Comparison of ENCODE assay signal across 29 cellular contexts in genomic region chr21:38622827-38623209, GRCh38.
"Had no signal": no experiment of that assay in that cellular context is flagged by ENCODE, and none has a peak within 500 bp of the region (broad histone marks: within the 10 kb centered on the region; RNA-seq: fewer than 3 reads in every experiment).

No MANE protein-coding gene starts in this region.

- DNase-seq: activated B cell treated with CpG ODN at 0.5 μM for 24 hours; activated CD4-positive, alpha-beta memory T cell treated with anti-CD3 and anti-CD28 coated beads for 36 hours; activated CD4-positive, alpha-beta T cell treated with anti-CD3 and anti-CD28 coated beads for 4 hours; activated CD4-positive, alpha-beta T cell treated with anti-CD3 and anti-CD28 coated beads, Interleukin-2, amount 50 U/mL, for 1 hour; activated CD4-positive, CD25-positive, alpha-beta regulatory T cell treated with anti-CD3 and anti-CD28 coated beads, Interleukin-2, amount 50 U/mL, for 72 hours; activated CD8-positive, alpha-beta memory T cell treated with anti-CD3 and anti-CD28 coated beads, Interleukin-2, amount 50 U/mL, for 4 hours; activated naive CD4-positive, alpha-beta T cell treated with anti-CD3 and anti-CD28 coated beads, Interleukin-2, amount 10 ng/mL, durations not matched to agents 7 days and 5 days; activated naive CD8-positive, alpha-beta T cell treated with anti-CD3 and anti-CD28 coated beads, Interleukin-2, amount 50 U/mL, for 24 hours; activated T-cell treated with anti-CD3 and anti-CD28 coated beads for 4 hours; activated T-cell treated with anti-CD3 and anti-CD28 coated beads, Interleukin-2, amount 50 U/mL, for 4 hours; anterior cingulate cortex; brain microvascular endothelial cell; central memory CD4-positive, alpha-beta T cell; MM.1S; MV-4-11; NCI-H1092; NCI-H1694; NCI-H1930; NCI-H345; NCI-H524 treated with DMSO at 0.1 percent for 48 hours; SHP77 treated with DMSO at 0.1 percent for 48 hours; SW 1271; T-helper 1 cell; T-helper 9 cell had no signal

- H3K27ac Mint-ChIP-seq: activated B cell treated with CpG ODN at 0.5 μM for 24 hours; activated CD4-positive, alpha-beta memory T cell treated with anti-CD3 and anti-CD28 coated beads for 36 hours; activated naive CD4-positive, alpha-beta T cell treated with anti-CD3 and anti-CD28 coated beads, Interleukin-2, amount 10 ng/mL, durations not matched to agents 7 days and 5 days; activated naive CD8-positive, alpha-beta T cell; activated naive CD8-positive, alpha-beta T cell treated with anti-CD3 and anti-CD28 coated beads, Interleukin-2, amount 50 U/mL, for 24 hours; activated T-helper 1 cell treated with anti-CD3 and anti-CD28 coated beads, Interleukin-12 subunit alpha, Interleukin-12 subunit beta, Interleukin-2, Interleukin-4 antibody, amounts not matched to agents 30 ng/mL and 10 ng/mL and 1 ng/mL, durations not matched to agents 14 hours and 24 hours and 36 hours had no signal

- H3K36me3 Mint-ChIP-seq: activated CD4-positive, alpha-beta memory T cell treated with anti-CD3 and anti-CD28 coated beads for 36 hours; activated naive CD4-positive, alpha-beta T cell treated with anti-CD3 and anti-CD28 coated beads, Interleukin-2, amount 10 ng/mL, durations not matched to agents 7 days and 5 days; activated naive CD8-positive, alpha-beta T cell had no signal

- H3K9me3 Mint-ChIP-seq: activated B cell treated with CpG ODN at 0.5 μM for 24 hours; activated CD4-positive, alpha-beta memory T cell treated with anti-CD3 and anti-CD28 coated beads for 36 hours; activated naive CD4-positive, alpha-beta T cell treated with anti-CD3 and anti-CD28 coated beads, Interleukin-2, amount 10 ng/mL, durations not matched to agents 7 days and 5 days; activated naive CD8-positive, alpha-beta T cell treated with anti-CD3 and anti-CD28 coated beads, Interleukin-2, amount 50 U/mL, for 24 hours; activated T-cell treated with anti-CD3 and anti-CD28 coated beads, Interleukin-2, amount 50 U/mL, for 4 hours; activated T-helper 1 cell treated with anti-CD3 and anti-CD28 coated beads, Interleukin-12 subunit alpha, Interleukin-12 subunit beta, Interleukin-2, Interleukin-4 antibody, amounts not matched to agents 30 ng/mL and 10 ng/mL and 1 ng/mL, durations not matched to agents 14 hours and 24 hours and 36 hours had no signal

- H3K9ac ChIP-seq: KMS-11 had no signal

- H3K4me3 Mint-ChIP-seq: activated B cell treated with CpG ODN at 0.5 μM for 24 hours; activated CD4-positive, alpha-beta memory T cell treated with anti-CD3 and anti-CD28 coated beads for 36 hours; activated naive CD4-positive, alpha-beta T cell treated with anti-CD3 and anti-CD28 coated beads, Interleukin-2, amount 10 ng/mL, durations not matched to agents 7 days and 5 days; activated naive CD8-positive, alpha-beta T cell; activated naive CD8-positive, alpha-beta T cell treated with anti-CD3 and anti-CD28 coated beads, Interleukin-2, amount 50 U/mL, for 24 hours; activated T-cell treated with anti-CD3 and anti-CD28 coated beads, Interleukin-2, amount 50 U/mL, for 4 hours; activated T-helper 1 cell treated with anti-CD3 and anti-CD28 coated beads, Interleukin-12 subunit alpha, Interleukin-12 subunit beta, Interleukin-2, Interleukin-4 antibody, amounts not matched to agents 30 ng/mL and 10 ng/mL and 1 ng/mL, durations not matched to agents 14 hours and 24 hours and 36 hours had no signal

- H3K27ac ChIP-seq: brain microvascular endothelial cell, KMS-11, VCaP had no signal

- H3K4me1 Mint-ChIP-seq: activated B cell treated with CpG ODN at 0.5 μM for 24 hours; activated naive CD4-positive, alpha-beta T cell treated with anti-CD3 and anti-CD28 coated beads, Interleukin-2, amount 10 ng/mL, durations not matched to agents 7 days and 5 days; activated naive CD8-positive, alpha-beta T cell treated with anti-CD3 and anti-CD28 coated beads, Interleukin-2, amount 50 U/mL, for 24 hours had no signal

- ATAC-seq: activated naive CD8-positive, alpha-beta T cell treated with anti-CD3 and anti-CD28 coated beads, Interleukin-2, amount 50 U/mL, for 24 hours; activated T-cell treated with anti-CD3 and anti-CD28 coated beads, Interleukin-2, amount 50 U/mL, for 4 hours; Panc1 had no signal

- H3K36me3 ChIP-seq: brain microvascular endothelial cell had no signal

- H3K4me2 ChIP-seq: KMS-11 had no signal
